ENCODE assay signal across 8 cellular contexts in the genomic region with DNA sequence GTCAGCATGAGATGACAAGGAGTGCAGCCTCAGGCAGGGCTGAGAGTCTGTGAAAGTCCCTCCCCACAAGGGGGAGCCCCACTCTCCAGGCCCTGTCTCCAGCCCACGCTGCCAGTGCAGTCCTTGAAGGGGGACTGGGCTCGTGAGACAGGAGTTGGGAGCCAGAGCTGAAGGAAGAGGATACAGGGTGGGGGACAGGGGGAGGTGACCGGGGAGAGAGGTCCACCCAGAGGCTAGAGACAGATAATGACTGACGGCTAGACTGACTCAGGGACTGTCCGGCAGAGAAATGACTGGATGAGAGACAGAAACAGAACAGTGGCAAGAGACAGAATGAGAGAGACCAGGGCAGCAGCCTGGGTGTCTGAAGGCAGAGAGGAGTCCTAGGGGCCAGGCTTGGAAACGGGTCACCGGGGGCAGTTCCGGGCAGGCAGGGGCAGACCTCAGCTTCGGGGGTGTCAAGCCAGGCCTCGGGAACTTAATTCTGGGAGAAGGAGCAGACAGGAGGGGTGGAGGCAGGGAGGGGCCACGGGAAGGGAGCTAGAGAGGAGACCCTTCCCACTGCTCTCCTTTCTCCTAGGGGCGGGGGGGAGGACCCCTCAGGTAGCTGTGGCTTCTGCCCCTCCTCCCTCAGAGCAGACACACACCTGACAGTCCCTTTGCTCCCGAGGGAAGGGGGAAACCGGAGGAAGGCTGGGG. TPM values are rescaled to one million over a fixed set of nuclear protein-coding genes. Genes with fewer than 3 reads are reported as not detected.
DNase-seq lines count a peak whose midpoint lies in the region; ATAC-seq and TF ChIP-seq lines count a peak whose summit lies in the region.

No MANE protein-coding gene starts in this region.

- no peaks in the 10 kb centered on the region for H3K27me3 ChIP-seq in right lobe of liver

- no peaks in the 10 kb centered on the region for H3K9me3 ChIP-seq in right lobe of liver

- WGBS in right lobe of liver (ENCODE audit: insufficient coverage, low coverage, low lambda C conversion rate, missing lambda C conversion rate), result 9% methylated on average over 8 of the region's 14 CpGs

- peaks cover 8 to 29% (median 16%) of the 10 kb centered on the region in 4 donors for H3K36me3 ChIP-seq in right lobe of liver

- TF ChIP-seq POLR2A in right lobe of liver (IDR thresholded peaks at IDR 0.05), result no peak

- intact Hi-C loops in right lobe of liver (cut with DNase I), result loop anchor here (5.0 kb wide), 1 partner anchor 69 kb away; no protein-coding TSS in a partner anchor

- H3K4me1 ChIP-seq in right lobe of liver, result no peaks in the 10 kb centered on the region

- DNase-seq in T-helper 2 cell (peak; percentile 39 to 64 (median 57)), cerebellar cortex (ENCODE audit: low spot score) (peak; percentile 73), right lobe of liver (peak; percentile 67 to 72 (median 70)), NCI-H2081 (lab: John Stamatoyannopoulos, UW) (no peak), DMS114 treated with DMSO at 0.1 percent for 48 hours (lab: John Stamatoyannopoulos, UW; ENCODE audit: unreplicated experiment) (no peak)
- peak; percentile 35 to 69 (median 39) for DNase-seq in stimulated activated CD4-positive, alpha-beta T cell treated with anti-CD3 and anti-CD28 coated beads, TNF-alpha, amount 100 ng/mL, for 48 hours (ENCODE audit: low read depth in 3 of 3)

- H3K27ac ChIP-seq in right lobe of liver, result no peak overlapping the region

- peak; percentile 48 to 70 (median 67) for TF ChIP-seq CTCF in right lobe of liver (IDR thresholded peaks at IDR 0.05)

- no peak overlapping the region for H3K4me3 ChIP-seq in right lobe of liver

- ATAC-seq in GM18499 (IDR thresholded peaks at IDR 0.05; ENCODE audit: insufficient read depth, unreplicated experiment) (peak; percentile 41), HG03045 (IDR thresholded peaks at IDR 0.05; ENCODE audit: unreplicated experiment) (peak; percentile 52), right lobe of liver (peak; percentile 67 to 72 (median 70))

RNA-seq across cellular contexts. Expression of gene CDH24, which starts 0.9 kb away (rescaled TPM):
- under 1 TPM; 0.26 to 0.74 (median 0.54) TPM for total RNA-seq in right lobe of liver

RNA-seq across cellular contexts. Expression of gene PSMB11, which starts 14.4 kb away (rescaled TPM):
- not detected for total RNA-seq in right lobe of liver

RNA-seq across cellular contexts. Expression of gene PSMB5, which starts 21.7 kb away (rescaled TPM):
- total RNA-seq in right lobe of liver, result 10 to 100 TPM; 51.2 to 93.5 (median 59.1) TPM

RNA-seq across cellular contexts. Expression of gene ACIN1, which starts 38.5 kb away (rescaled TPM):
- 10 to 100 TPM; 40.5 to 66.1 (median 52.9) TPM for total RNA-seq in right lobe of liver

RNA-seq across cellular contexts. Expression of gene C14orf119, which starts 38.9 kb away (rescaled TPM):
- 10 to 100 TPM; 10.7 to 22.6 (median 14.1) TPM for total RNA-seq in right lobe of liver

Comparison
In these comparisons a context has a peak if more than half of its experiments do, and no peak if none do; other contexts are left out.
1. DNase-seq: peak in T-helper 2 cell (5 of 5), cerebellar cortex (single experiment), right lobe of liver (3 of 3) and stimulated activated CD4-positive, alpha-beta T cell treated with anti-CD3 and anti-CD28 coated beads, TNF-alpha, amount 100 ng/mL, for 48 hours (3 of 3); none in NCI-H2081 (0 of 2) and DMS114 treated with DMSO at 0.1 percent for 48 hours (single experiment).
2. Peak in every context shown above with its lines, with median percentiles within 50 percentile points of each other: ATAC-seq.